ENCODE assay signal across 11 cellular contexts in the genomic region with DNA sequence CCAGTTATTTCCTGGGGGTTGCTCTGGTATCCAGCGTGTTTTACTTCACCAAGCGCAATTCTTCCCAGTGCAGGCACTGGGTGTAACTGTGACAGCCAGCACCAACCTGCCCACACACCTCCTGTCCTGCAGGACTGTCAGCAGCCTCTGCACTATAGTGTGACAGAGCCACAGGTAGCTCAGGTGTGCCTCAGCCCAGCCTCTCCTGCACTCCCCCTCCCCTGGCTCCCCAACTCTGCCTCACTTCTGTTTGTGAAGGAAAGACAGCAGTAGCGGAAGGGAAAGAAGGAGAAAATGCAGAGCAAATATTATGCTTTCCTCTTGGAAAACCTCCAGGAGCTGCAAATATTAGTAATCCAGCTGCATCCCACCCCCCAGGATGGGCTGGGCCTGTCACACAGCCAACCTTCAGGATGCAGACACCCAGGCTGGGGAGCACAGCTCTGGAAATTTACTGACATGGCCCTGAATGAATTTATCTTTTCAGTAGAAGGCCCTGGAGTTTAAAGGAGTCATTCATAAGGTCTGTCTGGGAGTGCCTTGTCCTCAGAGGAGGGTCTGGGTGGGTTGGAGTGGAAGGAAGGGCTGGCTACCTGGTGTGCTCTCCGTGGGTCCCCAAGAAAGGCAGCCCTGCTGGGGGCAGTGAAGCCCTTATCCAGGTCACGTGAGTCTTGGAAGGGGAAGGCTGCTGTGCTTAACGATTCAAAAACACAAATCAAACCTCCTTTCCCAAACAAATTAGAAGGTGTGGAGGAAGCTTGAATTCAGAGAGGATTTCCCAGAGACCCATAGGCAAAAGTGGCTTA. TPM values are rescaled to one million over a fixed set of nuclear protein-coding genes. Genes with fewer than 3 reads are reported as not detected.
DNase-seq lines count a peak whose midpoint lies in the region; ATAC-seq and TF ChIP-seq lines count a peak whose summit lies in the region.
"Had no signal": no experiment of that assay in that cellular context is flagged by ENCODE, and none has a peak within 500 bp of the region (broad histone marks: within the 10 kb centered on the region; RNA-seq: fewer than 3 reads in every experiment).

No MANE protein-coding gene starts in this region.

- H3K4me3 ChIP-seq in brain microvascular endothelial cell (ENCODE audit: low read depth, low read length) (no peak overlapping the region), thoracic aorta (no peak overlapping the region), WERI-Rb-1 (ENCODE audit: low read depth, low read length) (no peak overlapping the region)

- peaks cover 33 to 76% of the 10 kb centered on the region in 2 donors for H3K4me1 ChIP-seq in thoracic aorta (ENCODE audit: control insufficient read depth in 1 of 2, low read depth in 2 of 2)

- ATAC-seq in thoracic aorta (ENCODE audit: insufficient number of reproducible peaks, low FRiP score, low read depth) (no peak), GM21825 (IDR thresholded peaks at IDR 0.05; ENCODE audit: unreplicated experiment) (no peak)
- ATAC-seq: activated naive CD4-positive, alpha-beta T cell treated with anti-CD3 and anti-CD28 coated beads, Interleukin-2, amount 50 U/mL, for 72 hours; stimulated activated naive B cell treated with anti-CD40 and anti-IgM and Interleukin-4, amounts not matched to agents 10 μg/mL and 1 μg/mL and 100 μg/mL, for 72 hours had no signal

- DNase-seq in DMS153 (lab: John Stamatoyannopoulos, UW), result peak; percentile 32
- no peak for DNase-seq in DMS153 treated with DMSO at 0.1 percent for 48 hours (lab: John Stamatoyannopoulos, UW; ENCODE audit: unreplicated experiment)
- peak; percentile 47 for DNase-seq in brain microvascular endothelial cell
- peak; percentile 41 for DNase-seq in left kidney (ENCODE audit: low read depth, low spot score)
- no peak for DNase-seq in thoracic aorta (ENCODE audit: low spot score)
- DNase-seq in WERI-Rb-1, result no peak
- DNase-seq in cerebellum (ENCODE audit: low spot score), result no peak
- DNase-seq: 8988T; stimulated activated naive B cell treated with anti-CD40 and anti-IgM and Interleukin-4, amounts not matched to agents 10 μg/mL and 1 μg/mL and 100 μg/mL, for 72 hours had no signal

- in situ Hi-C loops in brain microvascular endothelial cell (cut with HindIII; ENCODE audit: low pct_ligation_motif_present, low sequenced_read_pairs), result no loop called here

- H3K36me3 ChIP-seq in brain microvascular endothelial cell (replicated peaks) (peaks cover 29% of the 10 kb centered on the region), thoracic aorta (no peaks in the 10 kb centered on the region), WERI-Rb-1 (no peaks in the 10 kb centered on the region)

- no peak for TF ChIP-seq CTCF in brain microvascular endothelial cell (IDR thresholded peaks at IDR 0.05; ENCODE audit: low read depth, low read length, missing control alignments)
- no peak for TF ChIP-seq CTCF in thoracic aorta (IDR thresholded peaks at IDR 0.05)
- TF ChIP-seq CTCF in WERI-Rb-1 (IDR thresholded peaks at IDR 0.05; ENCODE audit: low read depth, low read length), result no peak

- H3K27me3 ChIP-seq in brain microvascular endothelial cell (replicated peaks), result no peaks in the 10 kb centered on the region
- H3K27me3 ChIP-seq in thoracic aorta (replicated peaks; ENCODE audit: insufficient read depth), result no peaks in the 10 kb centered on the region
- H3K27me3 ChIP-seq in WERI-Rb-1 (ENCODE audit: insufficient read depth, low read depth, severe bottlenecking), result no peaks in the 10 kb centered on the region

- H3K9me3 ChIP-seq in thoracic aorta (no peaks in the 10 kb centered on the region), WERI-Rb-1 (ENCODE audit: severe bottlenecking) (no peaks in the 10 kb centered on the region)

- H3K27ac ChIP-seq in brain microvascular endothelial cell (peak overlapping the region; percentile 82), thoracic aorta (peak overlapping the region; percentile 73 to 84), WERI-Rb-1 (no peak overlapping the region)

RNA-seq across cellular contexts. Expression of gene CAPN2, which starts 20.9 kb away (rescaled TPM):
- total RNA-seq in thoracic aorta, result 100 to 1,000 TPM; 235 to 258 TPM
- 61.2 TPM for total RNA-seq in cerebellum

Comparison
In these comparisons a context has a peak if more than half of its experiments do, and no peak if none do; other contexts are left out.
1. DNase-seq: peak in DMS153 (single experiment), brain microvascular endothelial cell (single experiment) and left kidney (single experiment); none in DMS153 treated with DMSO at 0.1 percent for 48 hours (single experiment), thoracic aorta (single experiment), WERI-Rb-1 (single experiment) and cerebellum (single experiment).